ENCODE assay signal across 8 cellular contexts in genomic region chr17:19111111-19111711, GRCh38. TPM values are rescaled to one million over a fixed set of nuclear protein-coding genes. Genes with fewer than 3 reads are reported as not detected.
DNase-seq lines count a peak whose midpoint lies in the region; ATAC-seq and TF ChIP-seq lines count a peak whose summit lies in the region.
"Not testable (repeated sequence)": the region's sequence is repeated elsewhere in the genome, so short reads cannot be mapped to it uniquely, and the experiment has no call there.

No MANE protein-coding gene starts in this region.

- H3K27ac ChIP-seq in mesodermal cell (ENCODE audit: low read depth, low read length, severe bottlenecking): peak overlapping the region; percentile 23

- not testable (repeated sequence) for H3K4me1 ChIP-seq in mesodermal cell (ENCODE audit: control insufficient read depth, insufficient read depth, low read length, poor library complexity, severe bottlenecking)

- POLR2A ChIA-PET in BJ (lab: Charles Lee): interaction anchor here (0.6 kb wide), 1 partner anchor 911 kb away, joined by 9 read pairs; no protein-coding TSS in a partner anchor

- 0 to 1% methylated on average over 5 to 12 of the region's 39 CpGs for WGBS in mesodermal cell (ENCODE audit: insufficient coverage in 2 of 2), 2 experiments

- CTCF ChIA-PET in BJ (lab: Yijun Ruan, JAX): not testable (repeated sequence)

- H3K36me3 ChIP-seq in BJ (ENCODE audit: control insufficient read depth, insufficient read depth, low read length); mesodermal cell (ENCODE audit: control insufficient read depth, insufficient read depth, low read length): not testable (repeated sequence)

- H3K9me3 ChIP-seq in mesodermal cell (ENCODE audit: control insufficient read depth, low read length): not testable (repeated sequence)

- ATAC-seq in GM19324 (IDR thresholded peaks at IDR 0.05; ENCODE audit: low FRiP score, unreplicated experiment) (peak; percentile 93), HG03045 (IDR thresholded peaks at IDR 0.05; ENCODE audit: unreplicated experiment) (peak; percentile 81)

- DNase-seq in BJ (ENCODE audit: low read depth); epithelial cell of proximal tubule (ENCODE audit: low read depth): not testable (repeated sequence)
- DNase-seq in RKO (ENCODE audit: low spot score) (peak; percentile 8), activated T-helper 1 cell treated with Interleukin-2 at 50 U/mL for 16 hours (ENCODE audit: low read depth) (peak; percentile 18)
- peak in 3 of 4 experiments; percentile 5 to 40 (median 37) for DNase-seq in stimulated activated CD4-positive, alpha-beta T cell treated with anti-CD3 and anti-CD28 coated beads, Interleukin-1b, Interleukin-23, amount 100 ng/mL, for 24 hours (ENCODE audit: low read depth in 4 of 4, low spot score in 1 of 4)

- H3K4me3 ChIP-seq in BJ (ENCODE audit: low read depth, low read length) (peak overlapping the region; percentile 35), epithelial cell of proximal tubule (ENCODE audit: low read depth, low read length) (peak overlapping the region; percentile 33), mesodermal cell (ENCODE audit: extremely low read depth, insufficient read depth, low read length, poor library complexity, severe bottlenecking) (peak overlapping the region; percentile 29)

- not testable (repeated sequence) for H3K27me3 ChIP-seq in BJ (ENCODE audit: control insufficient read depth, insufficient read depth, low read length)

- TF ChIP-seq CTCF in BJ (IDR thresholded peaks at IDR 0.05; ENCODE audit: insufficient read depth, low read depth, low read length): not testable (repeated sequence)
- peak; percentile 17 for TF ChIP-seq CTCF in epithelial cell of proximal tubule (conservative IDR thresholded peaks at IDR 0.05; ENCODE audit: low read depth, low read length)

RNA-seq across cellular contexts. Expression of gene GRAPL, which starts 16.2 kb away (rescaled TPM):
- not detected in 2 replicates for polyA plus RNA-seq in BJ (2011; rRNA removed)
- not detected in 2 replicates for polyA minus RNA-seq in BJ (2011; rRNA and poly(A)+ RNA removed)
- not detected in 2 replicates for total RNA-seq in epithelial cell of proximal tubule
- polyA plus RNA-seq in mesodermal cell (2013, experiment 1 of 2): 1.4 TPM
- polyA plus RNA-seq in mesodermal cell (2013, experiment 2 of 2): not detected
